Comparison of ENCODE assay signal across 9 cellular contexts in genomic region chr12:87667378-87667777, GRCh38.
DNase-seq lines count a peak whose midpoint lies in the region; ATAC-seq and TF ChIP-seq lines count a peak whose summit lies in the region.
"Had no signal": no experiment of that assay in that cellular context is flagged by ENCODE, and none has a peak within 500 bp of the region (broad histone marks: within the 10 kb centered on the region; RNA-seq: fewer than 3 reads in every experiment).

No MANE protein-coding gene starts in this region.

- H3K4me3 ChIP-seq in adrenal gland: no peak overlapping the region
- H3K4me3 ChIP-seq: smooth muscle cell had no signal

- DNase-seq in adrenal gland (no peak), left colon (no peak), ureter (ENCODE audit: low spot score) (no peak), NCI-H187 (lab: John Stamatoyannopoulos, UW) (no peak), iPS-NIHi11 (ENCODE audit: low spot score) (no peak)
- DNase-seq in stimulated activated CD4-positive, alpha-beta T cell treated with anti-CD3 and anti-CD28 coated beads, Interleukin-4, amount 100 ng/mL, for 4 hours: no peak

- H3K27me3 ChIP-seq in adrenal gland: no peaks in the 10 kb centered on the region

- peak; percentile 40 for ATAC-seq in left colon

- peak; percentile 51; the same call in 1 of the 2 replicates for TF ChIP-seq RAD21 in Ishikawa (IDR thresholded peaks at IDR 0.05; ENCODE audit: low read depth)

- intact Hi-C loops in adrenal gland (cut with DNase I): no loop called here
- intact Hi-C loops in left colon (cut with DNase I, micrococcal nuclease): no loop called here

- H3K27ac ChIP-seq in C4-2B (no peak overlapping the region), adrenal gland (no peak overlapping the region)

- TF ChIP-seq CTCF in C4-2B (conservative IDR thresholded peaks at IDR 0.05) (peak; percentile 28), adrenal gland (IDR thresholded peaks at IDR 0.05) (peak in 5 of 6 experiments; percentile 17 to 29 (median 25))

- H3K4me1 ChIP-seq in adrenal gland (replicated peaks in 1 of 2): no peaks in the 10 kb centered on the region

- H3K36me3 ChIP-seq in adrenal gland (replicated peaks in 1 of 2): no peaks in the 10 kb centered on the region

- no peak for TF ChIP-seq EP300 in Ishikawa (IDR thresholded peaks at IDR 0.05; ENCODE audit: borderline replicate concordance)

- no peak for TF ChIP-seq POLR2A in adrenal gland (IDR thresholded peaks at IDR 0.05)

- no peaks in the 10 kb centered on the region for H3K9me3 ChIP-seq in adrenal gland (replicated peaks in 1 of 3)

- WGBS in adrenal gland, 4 donors: 54 to 58% (median 57%) methylated on average over 2 of the region's 2 CpGs

TF ChIP-seq in Ishikawa, 13 proteins besides CTCF, POLR2A, EP300 and RAD21:
- no peak for TF ChIP-seq ZBTB7A (IDR thresholded peaks at IDR 0.05; ENCODE audit: low read depth)
- no peak for TF ChIP-seq MAX (IDR thresholded peaks at IDR 0.05)
- no peak for TF ChIP-seq FOXM1 (IDR thresholded peaks at IDR 0.05; ENCODE audit: borderline replicate concordance, low read depth)
- no peak for TF ChIP-seq NFIC (IDR thresholded peaks at IDR 0.05)
